In genomic region chr14:52547526-52547925, GRCh38 we compare ENCODE assay signal across 1 cellular context.
TF ChIP-seq lines count a peak whose summit lies in the region.

No MANE protein-coding gene starts in this region.

TF ChIP-seq in GM23338, 12 proteins besides CTCF, POLR2A, EP300 and RAD21 (continued from another document):
- TF ChIP-seq ETS1 (IDR thresholded peaks at IDR 0.05) (no peak), EZH2phosphoT487 (IDR thresholded peaks at IDR 0.05; ENCODE audit: unreplicated experiment) (no peak), NANOG (IDR thresholded peaks at IDR 0.05; ENCODE audit: borderline replicate concordance) (no peak)
TF ChIP-seq in GM23338: peak in this region for 0.
